Comparison of ENCODE assay signal across 8 cellular contexts in genomic region chrX:48972214-48973164, GRCh38. TPM values are rescaled to one million over a fixed set of nuclear protein-coding genes. Genes with fewer than 3 reads are reported as not detected.
DNase-seq lines count a peak whose midpoint lies in the region; ATAC-seq and TF ChIP-seq lines count a peak whose summit lies in the region.

No MANE protein-coding gene starts in this region.

- H3K9me3 Mint-ChIP-seq in activated naive CD4-positive, alpha-beta T cell treated with anti-CD3 and anti-CD28 coated beads, Interleukin-2, amount 50 U/mL, for 72 hours: no peaks in the 10 kb centered on the region

- no peaks in the 10 kb centered on the region for H3K36me3 Mint-ChIP-seq in activated naive CD4-positive, alpha-beta T cell treated with anti-CD3 and anti-CD28 coated beads, Interleukin-2, amount 50 U/mL, for 72 hours

- H3K4me1 ChIP-seq in ACC112 (ENCODE audit: control insufficient read depth, insufficient read depth, low read length, unreplicated experiment) (peaks cover 19% of the 10 kb centered on the region), heart left ventricle (peaks cover 0 to 9% (median 0%) of the 10 kb centered on the region in 12 donors), rectal smooth muscle tissue (ENCODE audit: control insufficient read depth, insufficient read depth, low read length) (no peaks in the 10 kb centered on the region)

- peak; percentile 44 for DNase-seq in NCI-H460 (ENCODE audit: extremely low read depth, low read depth)
- peak in 1 of 2 donors; percentile 10 for DNase-seq in activated naive CD4-positive, alpha-beta T cell treated with anti-CD3 and anti-CD28 coated beads, Interleukin-2, amount 50 U/mL, for 72 hours (ENCODE audit: low spot score in 2 of 2)
- DNase-seq in heart left ventricle: peak in 1 of 5 donors; percentile 24

- no peaks in the 10 kb centered on the region for H3K79me2 ChIP-seq in ACC112 (ENCODE audit: control insufficient read depth, insufficient read depth, low read length, unreplicated experiment)

- H3K27ac ChIP-seq in ACC112 (ENCODE audit: low read depth, low read length) (0 out of 2 replicates have a peak overlapping the region, but pooled peaks have one; percentile 23), heart left ventricle (peak overlapping the region in 6 of 12 donors; percentile 28 to 63 (median 50)), rectal smooth muscle tissue (ENCODE audit: low read depth, low read length) (no peak overlapping the region)

- intact Hi-C loops in heart left ventricle (cut with DNase I): loop anchor here in 1 of 10 donors (10.0 kb wide), 1 partner anchor 62 kb away; no protein-coding TSS in a partner anchor

- WGBS in heart left ventricle, 4 donors: 18 to 49% (median 32%) methylated on average over 12 to 13 of the region's 13 CpGs

- no peaks in the 10 kb centered on the region for H3K9me3 ChIP-seq in heart left ventricle

- H3K27me3 ChIP-seq in ACC112 (ENCODE audit: insufficient read depth, low read length): no peaks in the 10 kb centered on the region
- H3K27me3 ChIP-seq in heart left ventricle: peaks cover 0 to 7% (median 0%) of the 10 kb centered on the region in 9 donors
- H3K27me3 ChIP-seq in rectal smooth muscle tissue (ENCODE audit: control insufficient read depth, insufficient read depth, low read length): peaks cover 2% of the 10 kb centered on the region

- no peak overlapping the region for H2AFZ ChIP-seq in ACC112 (ENCODE audit: low read length, unreplicated experiment)

- ATAC-seq in activated naive CD4-positive, alpha-beta T cell treated with anti-CD3 and anti-CD28 coated beads, Interleukin-2, amount 50 U/mL, for 72 hours: peak; percentile 50 to 73
- ATAC-seq in heart left ventricle (peak; percentile 17 to 54 (median 46)), GM18502 (IDR thresholded peaks at IDR 0.05; ENCODE audit: poor library complexity, unreplicated experiment) (no peak), HG03460 (IDR thresholded peaks at IDR 0.05; ENCODE audit: unreplicated experiment) (no peak)

- no peak overlapping the region for H3K9ac ChIP-seq in rectal smooth muscle tissue (ENCODE audit: low read length)

- TF ChIP-seq CTCF in GM12874 (IDR thresholded peaks at IDR 0.05; ENCODE audit: insufficient read depth, low read depth, low read length): peak; percentile 63
- peak in 11 of 12 donors; percentile 26 to 61 (median 42) for TF ChIP-seq CTCF in heart left ventricle (IDR thresholded peaks at IDR 0.05)

- TF ChIP-seq POLR2A in heart left ventricle (IDR thresholded peaks at IDR 0.05): no peak

- H3K4me3 ChIP-seq in ACC112 (ENCODE audit: low read depth, low read length) (peak overlapping the region; percentile 75), heart left ventricle (peak overlapping the region in 10 of 12 donors; percentile 25 to 50 (median 37)), rectal smooth muscle tissue (ENCODE audit: low read length) (peak overlapping the region; percentile 29)

- H3K36me3 ChIP-seq in ACC112 (ENCODE audit: insufficient read depth, low read length) (no peaks in the 10 kb centered on the region), heart left ventricle (peaks cover 0 to 33% (median 14%) of the 10 kb centered on the region in 9 donors), rectal smooth muscle tissue (ENCODE audit: control insufficient read depth, insufficient read depth, low read length) (peaks cover 6% of the 10 kb centered on the region)

- peak overlapping the region; percentile 3 to 29 for H3K27ac Mint-ChIP-seq in activated naive CD4-positive, alpha-beta T cell treated with anti-CD3 and anti-CD28 coated beads, Interleukin-2, amount 50 U/mL, for 72 hours

RNA-seq across cellular contexts. Expression of gene KCND1, which starts 0.8 kb away (rescaled TPM):
- 0.58 and 0.72 TPM in 2 replicates for total RNA-seq in NCI-H460 (2014; rRNA removed; shearing (Covaris generic))
- 2.0 and 2.8 TPM in 2 replicates for polyA plus RNA-seq in NCI-H460 (2014; cell fraction: nucleus; rRNA removed)
- total RNA-seq in activated naive CD4-positive, alpha-beta T cell treated with anti-CD3 and anti-CD28 coated beads, Interleukin-2, amount 50 U/mL, for 72 hours: 10 to 100 TPM in 1 of 2 donors, 1 to 10 TPM in 1; 4.9 to 15.5 TPM
- 1 to 10 TPM in 3 of 9 donors, under 1 TPM in 6; 0.09 to 1.5 (median 0.50) TPM for total RNA-seq in heart left ventricle
- under 1 TPM; 0.19 to 0.29 TPM for polyA plus RNA-seq in heart left ventricle

RNA-seq across cellular contexts. Expression of gene OTUD5, which starts 15.1 kb away (rescaled TPM):
- 25.5 and 28.6 TPM in 2 replicates for total RNA-seq in NCI-H460 (2014; rRNA removed; shearing (Covaris generic))
- polyA plus RNA-seq in NCI-H460 (2014; cell fraction: nucleus; rRNA removed): 39.7 and 49.1 TPM in 2 replicates
- 10 to 100 TPM; 76.8 to 82.4 TPM for total RNA-seq in activated naive CD4-positive, alpha-beta T cell treated with anti-CD3 and anti-CD28 coated beads, Interleukin-2, amount 50 U/mL, for 72 hours
- 10 to 100 TPM; 17.6 to 31.1 (median 24.6) TPM for total RNA-seq in heart left ventricle
- 10 to 100 TPM; 17.2 to 32.7 TPM for polyA plus RNA-seq in heart left ventricle

RNA-seq across cellular contexts. Expression of gene GRIPAP1, which starts 29.6 kb away (rescaled TPM):
- total RNA-seq in NCI-H460 (2014; rRNA removed; shearing (Covaris generic)): 31.6 and 33.1 TPM in 2 replicates
- 78.7 and 80.9 TPM in 2 replicates for polyA plus RNA-seq in NCI-H460 (2014; cell fraction: nucleus; rRNA removed)
- 100 to 1,000 TPM in 1 of 2 donors, 10 to 100 TPM in 1; 92.3 to 140 TPM for total RNA-seq in activated naive CD4-positive, alpha-beta T cell treated with anti-CD3 and anti-CD28 coated beads, Interleukin-2, amount 50 U/mL, for 72 hours
- total RNA-seq in heart left ventricle: 10 to 100 TPM; 11.4 to 41.6 (median 18.9) TPM
- polyA plus RNA-seq in heart left ventricle: 10 to 100 TPM; 20.2 to 20.4 TPM

RNA-seq across cellular contexts. Expression of gene PIM2, which starts 53.7 kb away (rescaled TPM):
- total RNA-seq in NCI-H460 (2014; rRNA removed; shearing (Covaris generic)): 19.3 and 21.4 TPM in 2 replicates
- 24.4 and 27.1 TPM in 2 replicates for polyA plus RNA-seq in NCI-H460 (2014; cell fraction: nucleus; rRNA removed)
- 100 to 1,000 TPM; 264 to 357 TPM for total RNA-seq in activated naive CD4-positive, alpha-beta T cell treated with anti-CD3 and anti-CD28 coated beads, Interleukin-2, amount 50 U/mL, for 72 hours
- total RNA-seq in heart left ventricle: 10 to 100 TPM in 2 of 9 donors, 1 to 10 TPM in 7; 2.3 to 13.3 (median 3.5) TPM
- 1 to 10 TPM; 2.0 to 5.4 TPM for polyA plus RNA-seq in heart left ventricle

Comparison
In these comparisons a context has a peak if more than half of its experiments do, and no peak if none do; other contexts are left out.
1. ATAC-seq: peak in activated naive CD4-positive, alpha-beta T cell treated with anti-CD3 and anti-CD28 coated beads, Interleukin-2, amount 50 U/mL, for 72 hours (2 of 2) and heart left ventricle (4 of 4); none in GM18502 (single experiment) and HG03460 (single experiment).
2. Peak in every context shown above with its lines, with median percentiles within 50 percentile points of each other: H3K4me3 ChIP-seq.